Comparison of ENCODE assay signal across 25 cellular contexts in genomic region chr11:120284272-120284671, GRCh38. TPM values are rescaled to one million over a fixed set of nuclear protein-coding genes. Genes with fewer than 3 reads are reported as not detected.
"Had no signal": no experiment of that assay in that cellular context is flagged by ENCODE, and none has a peak within 500 bp of the region (broad histone marks: within the 10 kb centered on the region; RNA-seq: fewer than 3 reads in every experiment).

No MANE protein-coding gene starts in this region.

- H3K4me3 ChIP-seq: K562 had no signal

- DNase-seq: activated CD4-positive, alpha-beta memory T cell treated with anti-CD3 and anti-CD28 coated beads, Interleukin-2, amount 10 ng/mL, durations not matched to agents 7 days and 5 days; activated CD4-positive, alpha-beta T cell treated with anti-CD3 and anti-CD28 coated beads, Interleukin-2, amount 10 ng/mL, durations not matched to agents 7 days and 5 days; activated CD4-positive, CD25-positive, alpha-beta regulatory T cell; activated gamma-delta T cell; activated naive CD4-positive, alpha-beta T cell treated with anti-CD3 and anti-CD28 coated beads for 36 hours; activated T-cell treated with anti-CD3 and anti-CD28 coated beads for 4 hours; activated T-cell treated with anti-CD3 and anti-CD28 coated beads, Interleukin-2, amount 50 U/mL, for 48 hours; amygdala; Karpas-422; NCI-H1105 treated with DMSO at 0.1 percent for 48 hours; NCI-H146; NCI-H187 treated with DMSO at 0.1 percent for 48 hours; NCI-H2171 treated with DMSO at 0.1 percent for 48 hours; NCI-H446; NCI-H524; NCI-H82; SIG-M5; T-cell; T-helper 2 cell; T1000 had no signal

- ATAC-seq: activated T-helper 17 cell treated with anti-CD3 and anti-CD28 coated beads, Interleukin-2, amount 50 U/mL, for 72 hours; K562; T-cell had no signal

- H3K27ac ChIP-seq: VCaP had no signal

RNA-seq across cellular contexts. Expression of gene POU2F3, which starts 44.3 kb away (rescaled TPM):
- total RNA-seq: activated CD4-positive, alpha-beta memory T cell treated with anti-CD3 and anti-CD28 coated beads, Interleukin-2, amount 10 ng/mL, durations not matched to agents 7 days and 5 days; activated CD4-positive, alpha-beta T cell treated with anti-CD3 and anti-CD28 coated beads, Interleukin-2, amount 10 ng/mL, durations not matched to agents 7 days and 5 days; activated CD8-positive, alpha-beta memory T cell treated with anti-CD3 and anti-CD28 coated beads for 36 hours; activated naive CD4-positive, alpha-beta T cell treated with anti-CD3 and anti-CD28 coated beads for 36 hours; K562; RPMI7951; T-cell had no signal
- polyA plus RNA-seq: K562 had no signal
